8 cellular contexts compared by ENCODE assay signal in the genomic region with DNA sequence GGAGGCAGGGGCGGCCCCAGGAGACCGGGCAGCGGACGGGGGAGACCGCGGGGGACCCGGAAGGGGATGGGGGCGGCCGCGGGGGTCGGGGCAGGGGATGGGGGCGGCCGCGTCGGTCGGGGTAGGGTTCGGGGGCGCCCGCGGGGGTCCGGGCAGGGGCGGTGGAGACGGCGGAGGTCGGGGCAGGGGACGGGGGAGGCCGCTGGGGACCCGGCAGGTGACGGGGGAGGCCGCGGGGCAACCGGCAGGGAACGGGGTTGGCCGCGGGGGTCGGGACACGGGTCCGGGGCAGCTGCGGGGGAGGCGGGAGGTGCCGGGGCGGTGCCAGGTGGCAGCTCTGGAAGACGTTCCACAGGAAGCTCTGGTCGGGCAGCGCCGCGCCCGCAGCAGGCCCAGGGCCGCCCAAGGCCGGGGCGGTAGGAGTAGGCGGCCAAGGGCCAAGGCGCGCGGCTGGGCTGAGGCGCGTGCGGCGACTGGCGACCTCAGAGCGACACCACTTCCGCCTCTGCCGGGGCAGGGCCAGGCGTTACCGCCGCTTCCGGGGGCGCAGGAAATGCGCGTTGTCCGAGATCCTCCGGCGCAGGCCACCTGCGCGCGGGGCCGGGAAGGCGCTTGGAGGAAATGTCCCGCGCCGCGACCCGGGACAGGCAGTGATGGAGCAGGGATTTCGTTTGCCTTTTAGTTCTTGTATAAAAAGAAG. TPM values are rescaled to one million over a fixed set of nuclear protein-coding genes. Genes with fewer than 3 reads are reported as not detected.
DNase-seq lines count a peak whose midpoint lies in the region; ATAC-seq and TF ChIP-seq lines count a peak whose summit lies in the region.
"Not testable (repeated sequence)": the region's sequence is repeated elsewhere in the genome, so short reads cannot be mapped to it uniquely, and the experiment has no call there.

No MANE protein-coding gene starts in this region.

- peaks cover 38% of the 10 kb centered on the region for H3K4me1 Mint-ChIP-seq in activated T-cell treated with anti-CD3 and anti-CD28 coated beads, Interleukin-2, amount 50 U/mL, for 72 hours (ENCODE audit: low read depth)

- not testable (repeated sequence) for TF ChIP-seq CTCF in PC-9 (conservative IDR thresholded peaks at IDR 0.05); lower lobe of right lung (IDR thresholded peaks at IDR 0.05)

- H3K27ac Mint-ChIP-seq in activated T-cell treated with anti-CD3 and anti-CD28 coated beads, Interleukin-2, amount 50 U/mL, for 72 hours = peak overlapping the region; percentile 33

- not testable (repeated sequence) for H3K27me3 Mint-ChIP-seq in activated T-cell treated with anti-CD3 and anti-CD28 coated beads, Interleukin-2, amount 50 U/mL, for 72 hours (ENCODE audit: low read depth)

- ATAC-seq in GM19043 (IDR thresholded peaks at IDR 0.05; ENCODE audit: low read depth, unreplicated experiment) (peak; percentile 99), HG03025 (IDR thresholded peaks at IDR 0.05; ENCODE audit: low FRiP score, unreplicated experiment) (peak; percentile 96), lower lobe of right lung (peak; percentile 97 to 99)
- peak; percentile 90 to 95 for ATAC-seq in activated T-cell treated with anti-CD3 and anti-CD28 coated beads, Interleukin-2, amount 50 U/mL, for 72 hours (replicated peaks in 1 of 2)

- peak; percentile 72 for DNase-seq in AG20443 (ENCODE audit: low spot score)
- peak; percentile 33 to 61 for DNase-seq in PC-9
- peak; percentile 80 to 90 for DNase-seq in activated T-cell treated with anti-CD3 and anti-CD28 coated beads, Interleukin-2, amount 50 U/mL, for 72 hours
- DNase-seq in lower lobe of right lung = peak; percentile 90
- DNase-seq in stimulated activated CD4-positive, alpha-beta T cell treated with anti-CD3 and anti-CD28 coated beads, Interleukin-2, amount 100 ng/mL, for 24 hours = peak; percentile 76 to 83

- CTCF ChIA-PET in PC-9 (lab: Charles Lee) = not testable (repeated sequence)

- H3K4me1 ChIP-seq in PC-9 (replicated peaks; ENCODE audit: insufficient read depth) = peaks cover 13% of the 10 kb centered on the region
- not testable (repeated sequence) for H3K4me1 ChIP-seq in esophagus (ENCODE audit: control insufficient read depth in 2 of 2, insufficient read depth in 2 of 2, low read length in 1 of 2); lower lobe of right lung

- H3K4me3 ChIP-seq in PC-9 = not testable (repeated sequence)
- H3K4me3 ChIP-seq in esophagus (ENCODE audit: low read depth in 1 of 2, low read length in 2 of 2) (peak overlapping the region; percentile 30 to 41), lower lobe of right lung (peak overlapping the region; percentile 50)

- not testable (repeated sequence) for H3F3A ChIP-seq in PC-9 (ENCODE audit: insufficient read depth, low read depth)

- H3K9me3 Mint-ChIP-seq in activated T-cell treated with anti-CD3 and anti-CD28 coated beads, Interleukin-2, amount 50 U/mL, for 72 hours = not testable (repeated sequence)

- intact Hi-C loops in PC-9 (cut with micrococcal nuclease; ENCODE audit: unreplicated experiment); lower lobe of right lung (cut with DNase I): not testable (repeated sequence)

- not testable (repeated sequence) for H3K4me2 ChIP-seq in PC-9

- not testable (repeated sequence) for H4K20me1 ChIP-seq in PC-9 (ENCODE audit: insufficient read depth)

- H3K36me3 ChIP-seq in PC-9 (ENCODE audit: low read depth); esophagus (ENCODE audit: control insufficient read depth in 2 of 2, insufficient read depth in 2 of 2, low read length in 1 of 2); lower lobe of right lung: not testable (repeated sequence)

- not testable (repeated sequence) for H3K36me3 Mint-ChIP-seq in activated T-cell treated with anti-CD3 and anti-CD28 coated beads, Interleukin-2, amount 50 U/mL, for 72 hours (ENCODE audit: insufficient read depth in 2 of 2)

- not testable (repeated sequence) for H2AFZ ChIP-seq in PC-9

- not testable (repeated sequence) for H3K27me3 ChIP-seq in PC-9 (ENCODE audit: insufficient read depth, low read depth); esophagus (ENCODE audit: control insufficient read depth in 1 of 2, insufficient read depth in 2 of 2, low read length in 2 of 2); lower lobe of right lung (ENCODE audit: low read depth)

- peak overlapping the region; percentile 78 to 87 for H3K4me3 Mint-ChIP-seq in activated T-cell treated with anti-CD3 and anti-CD28 coated beads, Interleukin-2, amount 50 U/mL, for 72 hours

- not testable (repeated sequence) for BruUV-seq in PC-9 (replicated peaks; lab: Mats Ljungman, UMichigan)

- WGBS in esophagus, 2 donors = 1% methylated on average over 18 to 61 of the region's 84 CpGs

- H3K79me2 ChIP-seq in PC-9 (ENCODE audit: low read depth) = not testable (repeated sequence)

- H3K9me2 ChIP-seq in PC-9 (ENCODE audit: insufficient read depth) = not testable (repeated sequence)

- not testable (repeated sequence) for H3K27ac ChIP-seq in PC-9
- peak overlapping the region; percentile 39 to 81 for H3K27ac ChIP-seq in esophagus (ENCODE audit: low read depth in 2 of 2, low read length in 1 of 2)
- peak overlapping the region; percentile 49 for H3K27ac ChIP-seq in lower lobe of right lung

- not testable (repeated sequence) for H3K9me3 ChIP-seq in PC-9 (ENCODE audit: insufficient read depth, low read depth); esophagus (ENCODE audit: control insufficient read depth in 2 of 2, insufficient read depth in 1 of 2, low read depth in 1 of 2, low read length in 1 of 2); lower lobe of right lung

- POLR2A ChIA-PET in PC-9 (lab: Charles Lee; ENCODE audit: unreplicated experiment) = interaction anchor here (0.6 kb wide), 1 partner anchor 133 kb away, joined by 3 read pairs; no protein-coding TSS in a partner anchor

RNA-seq across cellular contexts. Expression of gene TNK2, which starts 45.9 kb away (rescaled TPM):
- total RNA-seq in PC-9 (2021) = 118 and 125 TPM in 2 replicates
- total RNA-seq in activated T-cell treated with anti-CD3 and anti-CD28 coated beads, Interleukin-2, amount 50 U/mL, for 72 hours = 100 to 1,000 TPM in 1 of 2 donors, 10 to 100 TPM in 1; 94.8 to 112 TPM
- polyA plus RNA-seq in esophagus = 10 to 100 TPM; 38.8 to 87.5 TPM
- total RNA-seq in lower lobe of right lung = 56.7 TPM
